1 cellular context compared by ENCODE assay signal in the genomic region with DNA sequence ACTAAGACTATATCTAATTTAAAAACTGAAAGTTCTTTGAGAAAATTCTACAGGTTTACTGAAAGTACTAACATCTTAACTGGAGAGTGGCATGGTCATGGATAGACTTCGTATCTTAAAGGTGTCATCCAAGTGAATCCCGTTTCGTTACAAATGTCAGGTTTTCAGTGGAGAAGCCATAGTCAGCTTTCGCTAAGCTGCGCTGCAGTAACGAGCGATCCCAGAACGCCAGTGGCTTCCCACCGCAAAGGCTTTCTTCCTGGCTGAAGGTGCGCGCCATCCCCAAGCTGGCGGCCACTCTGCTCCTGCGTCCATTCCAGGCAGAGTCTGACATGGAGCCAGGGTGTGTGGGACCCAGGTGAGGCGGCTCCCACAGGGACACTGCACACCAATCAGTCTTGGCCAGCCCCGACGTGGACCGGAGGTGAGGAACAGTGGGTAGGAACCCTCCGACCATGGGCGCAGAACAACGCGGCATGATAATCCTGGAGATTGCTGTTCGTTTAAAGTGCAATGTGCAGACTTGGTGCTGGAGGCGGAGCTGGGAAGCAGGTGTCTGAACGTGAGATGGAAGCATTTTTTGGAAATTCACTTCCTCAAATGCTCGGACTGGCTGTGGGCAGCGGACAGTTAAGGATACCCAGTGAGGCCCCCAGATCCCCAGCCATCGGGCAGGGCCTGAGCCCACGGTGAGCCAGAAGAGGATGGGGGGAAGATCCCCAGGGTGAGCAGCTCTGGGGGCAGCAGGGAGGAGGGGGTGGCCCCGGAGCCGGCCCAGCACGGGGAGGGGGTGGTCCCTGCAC.
TF ChIP-seq lines count a peak whose summit lies in the region.

No MANE protein-coding gene starts in this region.

TF ChIP-seq in WTC11, 78 proteins besides CTCF, POLR2A, EP300 and RAD21 (continued from another document):
- TF ChIP-seq, protein P1, sequence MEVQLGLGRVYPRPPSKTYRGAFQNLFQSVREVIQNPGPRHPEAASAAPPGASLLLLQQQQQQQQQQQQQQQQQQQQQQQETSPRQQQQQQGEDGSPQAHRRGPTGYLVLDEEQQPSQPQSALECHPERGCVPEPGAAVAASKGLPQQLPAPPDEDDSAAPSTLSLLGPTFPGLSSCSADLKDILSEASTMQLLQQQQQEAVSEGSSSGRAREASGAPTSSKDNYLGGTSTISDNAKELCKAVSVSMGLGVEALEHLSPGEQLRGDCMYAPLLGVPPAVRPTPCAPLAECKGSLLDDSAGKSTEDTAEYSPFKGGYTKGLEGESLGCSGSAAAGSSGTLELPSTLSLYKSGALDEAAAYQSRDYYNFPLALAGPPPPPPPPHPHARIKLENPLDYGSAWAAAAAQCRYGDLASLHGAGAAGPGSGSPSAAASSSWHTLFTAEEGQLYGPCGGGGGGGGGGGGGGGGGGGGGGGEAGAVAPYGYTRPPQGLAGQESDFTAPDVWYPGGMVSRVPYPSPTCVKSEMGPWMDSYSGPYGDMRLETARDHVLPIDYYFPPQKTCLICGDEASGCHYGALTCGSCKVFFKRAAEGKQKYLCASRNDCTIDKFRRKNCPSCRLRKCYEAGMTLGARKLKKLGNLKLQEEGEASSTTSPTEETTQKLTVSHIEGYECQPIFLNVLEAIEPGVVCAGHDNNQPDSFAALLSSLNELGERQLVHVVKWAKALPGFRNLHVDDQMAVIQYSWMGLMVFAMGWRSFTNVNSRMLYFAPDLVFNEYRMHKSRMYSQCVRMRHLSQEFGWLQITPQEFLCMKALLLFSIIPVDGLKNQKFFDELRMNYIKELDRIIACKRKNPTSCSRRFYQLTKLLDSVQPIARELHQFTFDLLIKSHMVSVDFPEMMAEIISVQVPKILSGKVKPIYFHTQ (CRISPR knock-in tag; IDR thresholded peaks at IDR 0.05): no peak
- no peak for TF ChIP-seq ZNF219 (CRISPR knock-in tag; IDR thresholded peaks at IDR 0.05; ENCODE audit: borderline replicate concordance)
- no peak for TF ChIP-seq CREM (CRISPR knock-in tag; IDR thresholded peaks at IDR 0.05)
- TF ChIP-seq, protein P2, sequence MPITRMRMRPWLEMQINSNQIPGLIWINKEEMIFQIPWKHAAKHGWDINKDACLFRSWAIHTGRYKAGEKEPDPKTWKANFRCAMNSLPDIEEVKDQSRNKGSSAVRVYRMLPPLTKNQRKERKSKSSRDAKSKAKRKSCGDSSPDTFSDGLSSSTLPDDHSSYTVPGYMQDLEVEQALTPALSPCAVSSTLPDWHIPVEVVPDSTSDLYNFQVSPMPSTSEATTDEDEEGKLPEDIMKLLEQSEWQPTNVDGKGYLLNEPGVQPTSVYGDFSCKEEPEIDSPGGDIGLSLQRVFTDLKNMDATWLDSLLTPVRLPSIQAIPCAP (CRISPR knock-in tag; IDR thresholded peaks at IDR 0.05): no peak
- no peak for TF ChIP-seq EMX1 (CRISPR knock-in tag; IDR thresholded peaks at IDR 0.05)
- TF ChIP-seq, protein P3, sequence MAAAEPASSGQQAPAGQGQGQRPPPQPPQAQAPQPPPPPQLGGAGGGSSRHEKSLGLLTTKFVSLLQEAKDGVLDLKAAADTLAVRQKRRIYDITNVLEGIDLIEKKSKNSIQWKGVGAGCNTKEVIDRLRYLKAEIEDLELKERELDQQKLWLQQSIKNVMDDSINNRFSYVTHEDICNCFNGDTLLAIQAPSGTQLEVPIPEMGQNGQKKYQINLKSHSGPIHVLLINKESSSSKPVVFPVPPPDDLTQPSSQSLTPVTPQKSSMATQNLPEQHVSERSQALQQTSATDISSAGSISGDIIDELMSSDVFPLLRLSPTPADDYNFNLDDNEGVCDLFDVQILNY (CRISPR knock-in tag; IDR thresholded peaks at IDR 0.05): no peak
- TF ChIP-seq JAZF1 (CRISPR knock-in tag; IDR thresholded peaks at IDR 0.05): no peak
- no peak for TF ChIP-seq ATF1 (CRISPR knock-in tag; IDR thresholded peaks at IDR 0.05)
- TF ChIP-seq GRHL2 (CRISPR knock-in tag; IDR thresholded peaks at IDR 0.05; ENCODE audit: insufficient replicate concordance, severe bottlenecking): no peak
- TF ChIP-seq, protein P4, sequence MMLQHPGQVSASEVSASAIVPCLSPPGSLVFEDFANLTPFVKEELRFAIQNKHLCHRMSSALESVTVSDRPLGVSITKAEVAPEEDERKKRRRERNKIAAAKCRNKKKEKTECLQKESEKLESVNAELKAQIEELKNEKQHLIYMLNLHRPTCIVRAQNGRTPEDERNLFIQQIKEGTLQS (CRISPR knock-in tag; conservative IDR thresholded peaks at IDR 0.05): no peak
- TF ChIP-seq ZNF263 (CRISPR knock-in tag; IDR thresholded peaks at IDR 0.05; ENCODE audit: low read depth): no peak
- TF ChIP-seq NFYB (CRISPR knock-in tag; conservative IDR thresholded peaks at IDR 0.05; ENCODE audit: low read depth): no peak
TF ChIP-seq in WTC11: peak in this region for 0.
